ENCODE assay signal across 1 cellular context in the genomic region with DNA sequence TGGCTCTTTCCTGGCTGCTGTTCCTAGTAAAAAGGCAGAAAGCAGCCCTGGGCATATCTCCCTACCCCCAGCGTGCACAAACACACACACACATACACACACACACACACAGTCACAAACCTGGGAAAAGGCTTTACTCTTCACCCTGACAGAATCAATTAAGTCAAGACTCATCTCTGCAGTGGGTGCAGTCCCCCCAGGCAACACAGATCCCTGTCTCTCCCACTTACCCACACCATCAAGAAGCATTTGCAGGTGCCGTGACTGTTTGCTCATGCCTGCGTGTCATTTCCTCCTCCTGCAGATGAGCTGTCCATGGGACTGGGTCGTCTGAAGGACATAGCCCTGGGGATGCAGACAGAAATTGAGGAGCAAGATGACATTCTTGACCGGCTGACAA.
TF ChIP-seq lines count a peak whose summit lies in the region.

No MANE protein-coding gene starts in this region.

TF ChIP-seq in K562, 482 proteins besides CTCF, POLR2A, EP300 and RAD21 (continued from another document):
- no peak for TF ChIP-seq NCOA2 (IDR thresholded peaks at IDR 0.05; ENCODE audit: partially characterized antibody in 2 of 2)
- no peak for TF ChIP-seq ZNF354B (CRISPR knock-in tag; IDR thresholded peaks at IDR 0.05)
- TF ChIP-seq DPF2 (IDR thresholded peaks at IDR 0.05), result no peak
- TF ChIP-seq WHSC1 (IDR thresholded peaks at IDR 0.05; ENCODE audit: low read length), result peak; percentile 87
- no peak for TF ChIP-seq CREBBP (IDR thresholded peaks at IDR 0.05; ENCODE audit: low read depth, low read length)
